16 cellular contexts compared by ENCODE assay signal in genomic region chr3:25306066-25306465, GRCh38.
DNase-seq lines count a peak whose midpoint lies in the region; ATAC-seq and TF ChIP-seq lines count a peak whose summit lies in the region.
"Had no signal": no experiment of that assay in that cellular context is flagged by ENCODE, and none has a peak within 500 bp of the region (broad histone marks: within the 10 kb centered on the region; RNA-seq: fewer than 3 reads in every experiment).

No MANE protein-coding gene starts in this region.

- no peak overlapping the region for H3K14ac ChIP-seq in trophoblast cell (ENCODE audit: low read length)

- no peak overlapping the region for H2AK5ac ChIP-seq in trophoblast cell (ENCODE audit: low read length)

- H3K9me3 ChIP-seq in cardiac muscle cell (ENCODE audit: low read depth) (no peaks in the 10 kb centered on the region), trophoblast cell (ENCODE audit: insufficient read depth, low read depth, low read length) (no peaks in the 10 kb centered on the region)
- H3K9me3 ChIP-seq: BLaER1, Caco-2 had no signal

- no peak overlapping the region for H3K4me2 ChIP-seq in trophoblast cell (ENCODE audit: low read length)
- H3K4me2 ChIP-seq: BLaER1 had no signal

- no peak overlapping the region for H3K27ac ChIP-seq in cardiac muscle cell
- H3K27ac ChIP-seq in trophoblast cell (ENCODE audit: low read depth, low read length): no peak overlapping the region
- H3K27ac ChIP-seq: BLaER1, GM23248 had no signal

- peak overlapping the region; percentile 69 for H2BK12ac ChIP-seq in trophoblast cell (ENCODE audit: low read length)

- no peak for ATAC-seq in HG03135 (IDR thresholded peaks at IDR 0.05; ENCODE audit: unreplicated experiment)
- ATAC-seq: GM12878, HCT116 had no signal

- H3K18ac ChIP-seq in trophoblast cell (ENCODE audit: low read length): no peak overlapping the region

- H3K4me1 ChIP-seq in cardiac muscle cell (ENCODE audit: low read depth) (peaks cover 15% of the 10 kb centered on the region), trophoblast cell (ENCODE audit: control insufficient read depth in 1 of 2, insufficient read depth in 2 of 2, low read length in 2 of 2) (no peaks in the 10 kb centered on the region)
- H3K4me1 ChIP-seq: BLaER1, Caco-2 had no signal

- H3K79me2 ChIP-seq in trophoblast cell (ENCODE audit: control insufficient read depth, insufficient read depth, low read length, poor library complexity): no peaks in the 10 kb centered on the region

- H3K23ac ChIP-seq in trophoblast cell (ENCODE audit: low read length): no peak overlapping the region

- no peak overlapping the region for H4K91ac ChIP-seq in trophoblast cell (ENCODE audit: low read depth, low read length)

- H3K9ac ChIP-seq in trophoblast cell (ENCODE audit: low read length): no peak overlapping the region
- H3K9ac ChIP-seq: BLaER1, GM23248 had no signal

- no peaks in the 10 kb centered on the region for H3K27me3 ChIP-seq in cardiac muscle cell
- H3K27me3 ChIP-seq in trophoblast cell (ENCODE audit: insufficient read depth, low read length): no peaks in the 10 kb centered on the region
- H3K27me3 ChIP-seq: BLaER1 had no signal

- intact Hi-C loops in cardiac septum (cut with DNase I): no loop called here
- intact Hi-C loops in lower leg skin (cut with DNase I; ENCODE audit: low total_unique reads): no loop called here

- no peak overlapping the region for H4K12ac ChIP-seq in trophoblast cell (ENCODE audit: low read depth, low read length)

- DNase-seq in cardiac muscle cell (ENCODE audit: low read depth in 1 of 2, low spot score in 1 of 2) (peak; percentile 18 to 67), cardiac septum (ENCODE audit: low spot score) (no peak), iris pigment epithelial cell (ENCODE audit: low read depth) (peak; percentile 66), trophoblast cell (no peak), lower leg skin (ENCODE audit: low spot score in 2 of 2) (no peak)
- DNase-seq in activated CD4-positive, alpha-beta T cell treated with anti-CD3 and anti-CD28 coated beads for 4 hours: no peak
- DNase-seq: 8988T; AML-193; Caco-2; CD8-positive, alpha-beta memory T cell; DMS 273 treated with DMSO at 0.1 percent for 48 hours; GM23248 had no signal

- H3K4ac ChIP-seq in trophoblast cell (ENCODE audit: low read depth, low read length): no peak overlapping the region

- H2BK5ac ChIP-seq in trophoblast cell (ENCODE audit: low read depth, low read length, poor library complexity): no peak overlapping the region

- no peak overlapping the region for H3K4me3 ChIP-seq in cardiac muscle cell
- H3K4me3 ChIP-seq in trophoblast cell (ENCODE audit: low read depth, low read length): no peak overlapping the region
- no peak overlapping the region for H3K4me3 ChIP-seq in lower leg skin (ENCODE audit: low read depth, poor library complexity, severe bottlenecking)
- H3K4me3 ChIP-seq: BLaER1, GM12878, GM23248 had no signal

- H3K79me1 ChIP-seq in trophoblast cell (ENCODE audit: low read length): no peaks in the 10 kb centered on the region

- no peak overlapping the region for H4K8ac ChIP-seq in trophoblast cell (ENCODE audit: low read depth, low read length)

- no CpG with 5 or more reads among the region's 5 CpGs for WGBS in trophoblast cell (ENCODE audit: extremely low coverage, insufficient coverage, insufficient read length)
- WGBS in lower leg skin, 2 donors: 65 to 71% methylated on average over 5 of the region's 5 CpGs

- TF ChIP-seq CTCF in cardiac muscle cell (IDR thresholded peaks at IDR 0.05; ENCODE audit: low read depth, low read length) (no peak), lower leg skin (IDR thresholded peaks at IDR 0.05) (no peak)

- no peak overlapping the region for H2BK120ac ChIP-seq in trophoblast cell (ENCODE audit: insufficient read depth, low read length, poor library complexity)

- no peak overlapping the region for H2AFZ ChIP-seq in trophoblast cell (ENCODE audit: insufficient read depth, low read length, poor library complexity)
- H2AFZ ChIP-seq: GM23248 had no signal

- no peak for TF ChIP-seq POLR2A in lower leg skin (IDR thresholded peaks at IDR 0.05)

- H3K36me3 ChIP-seq in cardiac muscle cell: no peaks in the 10 kb centered on the region
- H3K36me3 ChIP-seq in trophoblast cell (ENCODE audit: control insufficient read depth in 1 of 2, insufficient read depth in 2 of 2, low read length in 2 of 2): no peaks in the 10 kb centered on the region
- H3K36me3 ChIP-seq: BLaER1 had no signal

Comparison
In these comparisons a context has a peak if more than half of its experiments do, and no peak if none do; other contexts are left out.
1. DNase-seq: peak in cardiac muscle cell (2 of 2) and iris pigment epithelial cell (single experiment); none in cardiac septum (single experiment), trophoblast cell (0 of 2), lower leg skin (0 of 2) and activated CD4-positive, alpha-beta T cell treated with anti-CD3 and anti-CD28 coated beads for 4 hours (0 of 2).